8 cellular contexts compared by ENCODE assay signal in genomic region chr15:40843183-40843884, GRCh38. TPM values are rescaled to one million over a fixed set of nuclear protein-coding genes. Genes with fewer than 3 reads are reported as not detected.
DNase-seq lines count a peak whose midpoint lies in the region; ATAC-seq, FAIRE-seq and TF ChIP-seq lines count a peak whose summit lies in the region.

No MANE protein-coding gene starts in this region.

- no peaks in the 10 kb centered on the region for H3K27me3 ChIP-seq in CD8-positive, alpha-beta T cell (ENCODE audit: insufficient read depth, low read length)
- peaks cover 32% of the 10 kb centered on the region for H3K27me3 ChIP-seq in NT2/D1 (ENCODE audit: insufficient read depth, insufficient read length)
- peaks cover 11% of the 10 kb centered on the region in 2 experiments for H3K27me3 ChIP-seq in endothelial cell of umbilical vein (ENCODE audit: control insufficient read depth in 2 of 2, insufficient read depth in 2 of 2, low read length in 2 of 2)
- peaks cover 41% of the 10 kb centered on the region for H3K27me3 ChIP-seq in neutrophil
- peaks cover 27% of the 10 kb centered on the region for H3K27me3 ChIP-seq in adrenal gland

- peaks cover 20% of the 10 kb centered on the region for H3K27me3 Mint-ChIP-seq in CD8-positive, alpha-beta T cell (ENCODE audit: low read depth)

- H3K4me1 ChIP-seq in CD8-positive, alpha-beta T cell (ENCODE audit: insufficient read depth, low read length): peaks cover 8% of the 10 kb centered on the region
- H3K4me1 ChIP-seq in NT2/D1 (ENCODE audit: insufficient read depth, insufficient read length) (peaks cover 18% of the 10 kb centered on the region), endothelial cell of umbilical vein (ENCODE audit: control insufficient read depth, extremely low read depth, insufficient read depth, low read length) (peaks cover 5% of the 10 kb centered on the region), neutrophil (ENCODE audit: control insufficient read depth in 1 of 2, insufficient read depth in 1 of 2, low read depth in 1 of 2, low read length in 1 of 2) (peaks cover 44 to 48% of the 10 kb centered on the region in 2 experiments), adrenal gland (replicated peaks in 1 of 2) (peaks cover 7 to 15% of the 10 kb centered on the region in 2 donors)

- no peaks in the 10 kb centered on the region for H3K79me2 ChIP-seq in endothelial cell of umbilical vein (ENCODE audit: control insufficient read depth, insufficient read depth, low read length)

- H3K4me3 ChIP-seq in CD8-positive, alpha-beta T cell (ENCODE audit: low read depth, low read length): no peak overlapping the region
- H3K4me3 ChIP-seq in NT2/D1 (ENCODE audit: insufficient read length, low read depth): peak overlapping the region; percentile 67
- no peak overlapping the region for H3K4me3 ChIP-seq in endothelial cell of umbilical vein (replicated peaks in 1 of 3; ENCODE audit: insufficient read depth in 1 of 3, low read depth in 1 of 3, low read length in 3 of 3)
- H3K4me3 ChIP-seq in neutrophil (ENCODE audit: low read depth in 1 of 2, low read length in 1 of 2): peak overlapping the region; percentile 88 to 91
- H3K4me3 ChIP-seq in adrenal gland: peak overlapping the region in 1 of 4 donors; percentile 57

- H2AFZ ChIP-seq in endothelial cell of umbilical vein (ENCODE audit: low read depth, low read length): no peak overlapping the region

- dilution Hi-C loops in endothelial cell of umbilical vein (cut with MboI; ENCODE audit: extremely low pct_ligation_motif_present, low sequenced_read_pairs): no loop called here

- no peak overlapping the region for H3K27ac ChIP-seq in CD8-positive, alpha-beta T cell (ENCODE audit: low read depth, low read length)
- H3K27ac ChIP-seq in endothelial cell of umbilical vein (ENCODE audit: insufficient read depth, low read depth, low read length) (no peak overlapping the region), neutrophil (no peak overlapping the region), adrenal gland (no peak overlapping the region)

- no peak overlapping the region for H3K4me2 ChIP-seq in endothelial cell of umbilical vein (ENCODE audit: insufficient read depth, low read length)

- TF ChIP-seq POLR2A in endothelial cell of umbilical vein (IDR thresholded peaks at IDR 0.05; ENCODE audit: low read depth, low read length) (no peak), adrenal gland (IDR thresholded peaks at IDR 0.05) (no peak)

- H3K9me1 ChIP-seq in endothelial cell of umbilical vein (replicated peaks; ENCODE audit: control insufficient read depth, extremely low read depth, insufficient read depth, low read length): no peaks in the 10 kb centered on the region

- intact Hi-C loops in CD8-positive, alpha-beta T cell (cut with DNase I, micrococcal nuclease): no loop called here
- intact Hi-C loops in endothelial cell of umbilical vein (cut with micrococcal nuclease): no loop called here
- intact Hi-C loops in adrenal gland (cut with DNase I): no loop called here

- no peak for ATAC-seq in CD8-positive, alpha-beta T cell
- no peak for ATAC-seq in HG03520 (IDR thresholded peaks at IDR 0.05; ENCODE audit: unreplicated experiment)

- H3K9me3 Mint-ChIP-seq in CD8-positive, alpha-beta T cell: no peaks in the 10 kb centered on the region

- no peaks in the 10 kb centered on the region for H4K20me1 ChIP-seq in endothelial cell of umbilical vein (replicated peaks; ENCODE audit: control insufficient read depth, extremely low read depth, insufficient read depth, low read length)

- H3K9ac ChIP-seq in NT2/D1 (ENCODE audit: insufficient read length, low read depth) (peak overlapping the region; percentile 80), endothelial cell of umbilical vein (replicated peaks; ENCODE audit: extremely low read depth, insufficient read depth, low read length) (no peak overlapping the region)

- FAIRE-seq in endothelial cell of umbilical vein (lab: Jason Lieb, UNC): no peak

- H3K36me3 Mint-ChIP-seq in CD8-positive, alpha-beta T cell: no peaks in the 10 kb centered on the region

- H3K4me1 Mint-ChIP-seq in CD8-positive, alpha-beta T cell (ENCODE audit: low read depth): peaks cover 11% of the 10 kb centered on the region

- BruUV-seq in endothelial cell of umbilical vein (replicated peaks; lab: Mats Ljungman, UMichigan): no TSS peak

- no peak for TF ChIP-seq CTCF in CD8-positive, alpha-beta T cell (IDR thresholded peaks at IDR 0.05)
- TF ChIP-seq CTCF in endothelial cell of umbilical vein (IDR thresholded peaks at IDR 0.05; ENCODE audit: extremely low read depth in 1 of 2, insufficient read depth in 1 of 2, low read depth in 1 of 2, low read length in 2 of 2): no peak
- TF ChIP-seq CTCF in neutrophil (IDR thresholded peaks at IDR 0.05): no peak
- no peak for TF ChIP-seq CTCF in adrenal gland (IDR thresholded peaks at IDR 0.05)

- H3K4me3 Mint-ChIP-seq in CD8-positive, alpha-beta T cell: peak overlapping the region; percentile 80

- H3K27ac Mint-ChIP-seq in CD8-positive, alpha-beta T cell: no peak overlapping the region

- no peak for DNase-seq in CD8-positive, alpha-beta T cell
- DNase-seq in NT2/D1 (ENCODE audit: low read depth, low spot score): no peak
- no peak for DNase-seq in endothelial cell of umbilical vein (ENCODE audit: low read depth, low spot score)
- DNase-seq in adrenal gland: no peak
- no peak for DNase-seq in foreskin melanocyte
- no peak for DNase-seq in NCI-H226

- POLR2A ChIA-PET in CD8-positive, alpha-beta T cell (lab: Charles Lee): interaction anchor here (1.5 kb wide), 1 partner anchor 51 kb away, joined by 3 read pairs; the partner anchor contains the start of gene VPS18
- POLR2A ChIA-PET in endothelial cell of umbilical vein (lab: Charles Lee): no interaction called here

- 29 to 70% (median 47%) methylated on average over 3 to 35 of the region's 35 CpGs for WGBS in adrenal gland, 4 donors

- H3K36me3 ChIP-seq in CD8-positive, alpha-beta T cell (ENCODE audit: insufficient read depth, low read length): no peaks in the 10 kb centered on the region
- no peaks in the 10 kb centered on the region for H3K36me3 ChIP-seq in NT2/D1 (ENCODE audit: insufficient read depth, insufficient read length, low read length)
- no peaks in the 10 kb centered on the region for H3K36me3 ChIP-seq in endothelial cell of umbilical vein (ENCODE audit: control insufficient read depth in 2 of 2, extremely low read depth in 1 of 2, insufficient read depth in 2 of 2, low read length in 2 of 2)
- H3K36me3 ChIP-seq in neutrophil: no peaks in the 10 kb centered on the region
- no peaks in the 10 kb centered on the region for H3K36me3 ChIP-seq in adrenal gland (replicated peaks in 1 of 2)

- H3K9me3 ChIP-seq in CD8-positive, alpha-beta T cell (ENCODE audit: low read length): no peaks in the 10 kb centered on the region
- H3K9me3 ChIP-seq in NT2/D1 (ENCODE audit: insufficient read depth, low read length) (no peaks in the 10 kb centered on the region), endothelial cell of umbilical vein (replicated peaks; ENCODE audit: control insufficient read depth, insufficient read depth, low read length) (no peaks in the 10 kb centered on the region), neutrophil (no peaks in the 10 kb centered on the region), adrenal gland (replicated peaks in 1 of 3) (no peaks in the 10 kb centered on the region)

- CTCF ChIA-PET in CD8-positive, alpha-beta T cell (lab: Charles Lee): interaction anchor here (0.6 to 1.7 kb wide), 4 partner anchors 16 to 254 kb away, joined by 3 to 8 read pairs (median 3); partner anchors contain the start of gene VPS18
- CTCF ChIA-PET in endothelial cell of umbilical vein (lab: Charles Lee): interaction anchor here (0.9 to 8.3 kb wide), 6 partner anchors 15 to 110 kb away, joined by 3 to 71 read pairs (median 6); partner anchors contain the start of gene CHAC1

RNA-seq across cellular contexts. Expression of gene SPINT1, which starts 0.5 kb away (rescaled TPM):
- total RNA-seq in CD8-positive, alpha-beta T cell: under 1 TPM; 0.14 to 0.54 TPM
- total RNA-seq in endothelial cell of umbilical vein: 3.6 and 4.2 TPM in 2 replicates
- 4.1 and 4.9 TPM in 2 replicates for polyA plus RNA-seq in endothelial cell of umbilical vein
- polyA plus RNA-seq in endothelial cell of umbilical vein (2011; cell fraction: cytosol; rRNA removed): 1.9 and 2.8 TPM in 2 replicates
- 1.7 and 3.3 TPM in 2 replicates for polyA plus RNA-seq in endothelial cell of umbilical vein (2011; cell fraction: nucleus; rRNA removed)
- polyA plus RNA-seq in endothelial cell of umbilical vein (2012): 2.4 and 7.0 TPM in 2 replicates
- polyA minus RNA-seq in endothelial cell of umbilical vein: 3.5 and 4.6 TPM in 2 replicates
- polyA minus RNA-seq in endothelial cell of umbilical vein (2011; cell fraction: cytosol; rRNA and poly(A)+ RNA removed): not detected
- polyA minus RNA-seq in endothelial cell of umbilical vein (2011; cell fraction: nucleus; rRNA and poly(A)+ RNA removed): 0.38 and 0.82 TPM in 2 replicates
- total RNA-seq in adrenal gland: 1 to 10 TPM in 6 of 8 donors, under 1 TPM in 2; 0.67 to 5.1 (median 1.6) TPM
- 1 to 10 TPM in 2 of 3 donors, under 1 TPM in 1; 0.46 to 1.3 (median 1.1) TPM for polyA plus RNA-seq in adrenal gland

RNA-seq across cellular contexts. Expression of gene PPP1R14D, which starts 14.8 kb away (rescaled TPM):
- total RNA-seq in CD8-positive, alpha-beta T cell: not detected
- not detected in 2 replicates for total RNA-seq in endothelial cell of umbilical vein
- not detected in 2 replicates for polyA plus RNA-seq in endothelial cell of umbilical vein
- not detected in 2 replicates for polyA plus RNA-seq in endothelial cell of umbilical vein (2011; cell fraction: cytosol; rRNA removed)
- polyA plus RNA-seq in endothelial cell of umbilical vein (2011; cell fraction: nucleus; rRNA removed): not detected in 2 replicates
- not detected in 2 replicates for polyA plus RNA-seq in endothelial cell of umbilical vein (2012)
- polyA minus RNA-seq in endothelial cell of umbilical vein: not detected in 2 replicates
- not detected for polyA minus RNA-seq in endothelial cell of umbilical vein (2011; cell fraction: cytosol; rRNA and poly(A)+ RNA removed)
- polyA minus RNA-seq in endothelial cell of umbilical vein (2011; cell fraction: nucleus; rRNA and poly(A)+ RNA removed): not detected in 2 replicates
- not detected for total RNA-seq in adrenal gland
- not detected for polyA plus RNA-seq in adrenal gland

RNA-seq across cellular contexts. Expression of gene RHOV, which starts 30.7 kb away (rescaled TPM):
- total RNA-seq in CD8-positive, alpha-beta T cell: under 1 TPM; 0.24 to 0.25 TPM
- total RNA-seq in endothelial cell of umbilical vein (0.18 and 0.20 TPM in 2 replicates), adrenal gland (under 1 TPM in 2 of 8 donors, not detected in 6; 0.11 to 0.34 TPM)
- polyA plus RNA-seq in endothelial cell of umbilical vein (0.15 and 0.19 TPM in 2 replicates), adrenal gland (under 1 TPM in 2 of 3 donors, not detected in 1; 0.13 to 0.16 TPM)
- polyA plus RNA-seq in endothelial cell of umbilical vein (2011; cell fraction: cytosol; rRNA removed): 0.04 and 0.08 TPM in 2 replicates
- polyA plus RNA-seq in endothelial cell of umbilical vein (2011; cell fraction: nucleus; rRNA removed): 1.1 TPM in 2 replicates
- 0.23 and 0.35 TPM in 2 replicates for polyA plus RNA-seq in endothelial cell of umbilical vein (2012)
- 0.15 TPM in 1 of 2 replicates, not detected in the other for polyA minus RNA-seq in endothelial cell of umbilical vein
- 29.2 TPM for polyA minus RNA-seq in endothelial cell of umbilical vein (2011; cell fraction: cytosol; rRNA and poly(A)+ RNA removed)
- polyA minus RNA-seq in endothelial cell of umbilical vein (2011; cell fraction: nucleus; rRNA and poly(A)+ RNA removed): 0.38 and 0.96 TPM in 2 replicates

RNA-seq across cellular contexts. Expression of gene DNAJC17, which starts 36.1 kb away (rescaled TPM):
- total RNA-seq in CD8-positive, alpha-beta T cell: 10 to 100 TPM; 11.2 to 11.9 TPM
- total RNA-seq in endothelial cell of umbilical vein (42.6 and 46.4 TPM in 2 replicates), adrenal gland (10 to 100 TPM; 27.4 to 88.6 (median 39.4) TPM)
- polyA plus RNA-seq in endothelial cell of umbilical vein (30.7 and 43.2 TPM in 2 replicates), adrenal gland (100 to 1,000 TPM in 2 of 3 donors, 10 to 100 TPM in 1; 33.0 to 174 (median 170) TPM)
- polyA plus RNA-seq in endothelial cell of umbilical vein (2011; cell fraction: cytosol; rRNA removed): 60.5 and 64.7 TPM in 2 replicates
- 98.3 and 125 TPM in 2 replicates for polyA plus RNA-seq in endothelial cell of umbilical vein (2011; cell fraction: nucleus; rRNA removed)
- 24.9 and 29.7 TPM in 2 replicates for polyA plus RNA-seq in endothelial cell of umbilical vein (2012)
- polyA minus RNA-seq in endothelial cell of umbilical vein: 21.5 and 25.7 TPM in 2 replicates
- 18.1 TPM for polyA minus RNA-seq in endothelial cell of umbilical vein (2011; cell fraction: cytosol; rRNA and poly(A)+ RNA removed)
- polyA minus RNA-seq in endothelial cell of umbilical vein (2011; cell fraction: nucleus; rRNA and poly(A)+ RNA removed): 13.8 and 19.4 TPM in 2 replicates

RNA-seq across cellular contexts. Expression of gene ZFYVE19, which starts 36.4 kb away (rescaled TPM):
- 10 to 100 TPM in 1 of 2 experiments, 1 to 10 TPM in 1; 9.6 to 11.0 TPM for total RNA-seq in CD8-positive, alpha-beta T cell
- total RNA-seq in endothelial cell of umbilical vein (24.8 and 29.7 TPM in 2 replicates), adrenal gland (10 to 100 TPM; 11.0 to 35.1 (median 28.8) TPM)
- polyA plus RNA-seq in endothelial cell of umbilical vein (47.2 and 55.4 TPM in 2 replicates), adrenal gland (10 to 100 TPM; 12.0 to 25.3 (median 24.1) TPM)
- 52.3 and 52.6 TPM in 2 replicates for polyA plus RNA-seq in endothelial cell of umbilical vein (2011; cell fraction: cytosol; rRNA removed)
- 190 and 203 TPM in 2 replicates for polyA plus RNA-seq in endothelial cell of umbilical vein (2011; cell fraction: nucleus; rRNA removed)
- 19.3 and 24.1 TPM in 2 replicates for polyA plus RNA-seq in endothelial cell of umbilical vein (2012)
- 27.3 and 33.5 TPM in 2 replicates for polyA minus RNA-seq in endothelial cell of umbilical vein
- 18.5 TPM for polyA minus RNA-seq in endothelial cell of umbilical vein (2011; cell fraction: cytosol; rRNA and poly(A)+ RNA removed)
- 17.6 and 25.4 TPM in 2 replicates for polyA minus RNA-seq in endothelial cell of umbilical vein (2011; cell fraction: nucleus; rRNA and poly(A)+ RNA removed)

Comparison
In these comparisons a context has a peak if more than half of its experiments do, and no peak if none do; other contexts are left out.
1. H3K4me3 ChIP-seq: peak in NT2/D1 (single experiment) and neutrophil (2 of 2); none in CD8-positive, alpha-beta T cell (single experiment) and endothelial cell of umbilical vein (0 of 3).